9 cellular contexts compared by ENCODE assay signal in genomic region chr7:137985253-137985896, GRCh38. TPM values are rescaled to one million over a fixed set of nuclear protein-coding genes. Genes with fewer than 3 reads are reported as not detected.
DNase-seq lines count a peak whose midpoint lies in the region; ATAC-seq, FAIRE-seq and TF ChIP-seq lines count a peak whose summit lies in the region.
"Had no signal": no experiment of that assay in that cellular context is flagged by ENCODE, and none has a peak within 500 bp of the region (broad histone marks: within the 10 kb centered on the region; RNA-seq: fewer than 3 reads in every experiment).

No MANE protein-coding gene starts in this region.

- H3K9me3 ChIP-seq in testis, result no peaks in the 10 kb centered on the region

- H3K36me3 ChIP-seq in testis (ENCODE audit: low read depth, missing control alignments), result no peaks in the 10 kb centered on the region

- ATAC-seq in HG02763 (IDR thresholded peaks at IDR 0.05; ENCODE audit: unreplicated experiment) (peak; percentile 42), activated B cell treated with CpG ODN at 0.5 μM for 24 hours (ENCODE audit: low read depth) (peak; percentile 75)
- ATAC-seq in stimulated activated memory B cell treated with anti-CD40 and anti-IgM and Interleukin-4, amounts not matched to agents 10 μg/mL and 1 μg/mL and 100 μg/mL, for 72 hours, result peak; percentile 78

- H3K36me3 Mint-ChIP-seq in activated B cell treated with CpG ODN at 0.5 μM for 24 hours (ENCODE audit: low read depth), result peaks cover 8% of the 10 kb centered on the region
- peaks cover 32% of the 10 kb centered on the region for H3K36me3 Mint-ChIP-seq in stimulated activated memory B cell treated with anti-CD40 and anti-IgM and Interleukin-4, amounts not matched to agents 10 μg/mL and 1 μg/mL and 100 μg/mL, for 72 hours

- peaks cover 3% of the 10 kb centered on the region for H3K9me3 Mint-ChIP-seq in activated B cell treated with CpG ODN at 0.5 μM for 24 hours
- peaks cover 11% of the 10 kb centered on the region for H3K9me3 Mint-ChIP-seq in stimulated activated memory B cell treated with anti-CD40 and anti-IgM and Interleukin-4, amounts not matched to agents 10 μg/mL and 1 μg/mL and 100 μg/mL, for 72 hours

- POLR2A ChIA-PET in activated B cell treated with CpG ODN at 0.5 μM for 24 hours (lab: Charles Lee), result interaction anchor here (2.4 kb wide), 1 partner anchor 17 kb away, joined by 7 read pairs; the partner anchor contains the start of gene CREB3L2

- H3K4me3 Mint-ChIP-seq in activated B cell treated with CpG ODN at 0.5 μM for 24 hours, result peak overlapping the region; percentile 47
- H3K4me3 Mint-ChIP-seq in stimulated activated memory B cell treated with anti-CD40 and anti-IgM and Interleukin-4, amounts not matched to agents 10 μg/mL and 1 μg/mL and 100 μg/mL, for 72 hours, result no peak overlapping the region

- peaks cover 27% of the 10 kb centered on the region for H3K4me1 Mint-ChIP-seq in activated B cell treated with CpG ODN at 0.5 μM for 24 hours
- peaks cover 40% of the 10 kb centered on the region for H3K4me1 Mint-ChIP-seq in stimulated activated memory B cell treated with anti-CD40 and anti-IgM and Interleukin-4, amounts not matched to agents 10 μg/mL and 1 μg/mL and 100 μg/mL, for 72 hours

- intact Hi-C loops in activated B cell treated with CpG ODN at 0.5 μM for 24 hours (cut with micrococcal nuclease) (loop anchor here (1.0 to 5.0 kb wide), 3 partner anchors 27 to 82 kb away; no protein-coding TSS in a partner anchor), testis (cut with DNase I; ENCODE audit: low total_unique reads) (no loop called here)

- WGBS in testis, 2 donors, result 58 to 71% methylated on average over 8 of the region's 8 CpGs

- no peaks in the 10 kb centered on the region for H3K27me3 ChIP-seq in testis

- H3K27ac ChIP-seq in testis, result peak overlapping the region in 1 of 2 donors; percentile 76

- no peak overlapping the region for H3K27ac Mint-ChIP-seq in activated B cell treated with CpG ODN at 0.5 μM for 24 hours
- H3K27ac Mint-ChIP-seq in stimulated activated memory B cell treated with anti-CD40 and anti-IgM and Interleukin-4, amounts not matched to agents 10 μg/mL and 1 μg/mL and 100 μg/mL, for 72 hours, result no peak overlapping the region

- H3K27me3 Mint-ChIP-seq in activated B cell treated with CpG ODN at 0.5 μM for 24 hours, result no peaks in the 10 kb centered on the region
- H3K27me3 Mint-ChIP-seq in stimulated activated memory B cell treated with anti-CD40 and anti-IgM and Interleukin-4, amounts not matched to agents 10 μg/mL and 1 μg/mL and 100 μg/mL, for 72 hours, result no peaks in the 10 kb centered on the region

- peak; percentile 70 for FAIRE-seq in GM19239 (lab: Jason Lieb, UNC)

- CTCF ChIA-PET in activated B cell treated with CpG ODN at 0.5 μM for 24 hours (lab: Charles Lee), result interaction anchor here (0.8 to 1.2 kb wide), 2 partner anchors 17 to 86 kb away, joined by 3 read pairs; no protein-coding TSS in a partner anchor

- H3K4me3 ChIP-seq in testis, result no peak overlapping the region

- TF ChIP-seq CTCF in activated B cell treated with CpG ODN at 0.5 μM for 24 hours (IDR thresholded peaks at IDR 0.05) (no peak), testis (IDR thresholded peaks at IDR 0.05) (no peak)

- H3K4me1 ChIP-seq in testis, result peaks cover 67% of the 10 kb centered on the region

- TF ChIP-seq POLR2A in testis (IDR thresholded peaks at IDR 0.05), result no peak

- DNase-seq in GM19239 (ENCODE audit: insufficient read length, low spot score) (no peak), activated B cell treated with CpG ODN at 0.5 μM for 24 hours (no peak), testis (no peak), D341Med (ENCODE audit: low spot score) (no peak), Kasumi-1 (lab: John Stamatoyannopoulos, UW) (no peak)
- no peak for DNase-seq in activated CD4-positive, alpha-beta T cell treated with anti-CD3 and anti-CD28 coated beads, Interleukin-2, amount 50 U/mL, for 1 hour
- DNase-seq: activated effector memory CD4-positive, alpha-beta T cell treated with anti-CD3 and anti-CD28 coated beads, Interleukin-2, amount 50 U/mL, for 16 hours had no signal

RNA-seq across cellular contexts. Expression of gene CREB3L2, which starts 16.5 kb away (rescaled TPM):
- total RNA-seq in activated B cell treated with CpG ODN at 0.5 μM for 24 hours (16.6 and 21.7 TPM in 2 replicates), testis (10 to 100 TPM; 23.4 to 23.9 TPM)
- polyA plus RNA-seq in testis (ENCODE audit: insufficient read depth, low read depth, low replicate concordance), result 22.0 TPM
